In genomic region chr3:185768578-185768982, GRCh38 we compare ENCODE assay signal across 8 cellular contexts. TPM values are rescaled to one million over a fixed set of nuclear protein-coding genes. Genes with fewer than 3 reads are reported as not detected.
A peak's percentile ranks its signal among the peaks of the same experiment; 100 is the strongest.
DNase-seq lines count a peak whose midpoint lies in the region; ATAC-seq and TF ChIP-seq lines count a peak whose summit lies in the region.
"Not testable (repeated sequence)": the region's sequence is repeated elsewhere in the genome, so short reads cannot be mapped to it uniquely, and the experiment has no call there.

No MANE protein-coding gene starts in this region.

- H3K79me2 ChIP-seq in Loucy (ENCODE audit: insufficient read depth, low read length); OCI-LY1 (ENCODE audit: insufficient read depth, low read length): not testable (repeated sequence)

- not testable (repeated sequence) for H3K36me3 ChIP-seq in Loucy (ENCODE audit: insufficient read depth, low read length); OCI-LY1 (ENCODE audit: insufficient read depth, low read length); vagina

- not testable (repeated sequence) for H3K9me2 ChIP-seq in Loucy (replicated peaks; ENCODE audit: low read depth, low read length); OCI-LY1 (ENCODE audit: low read depth, low read length)

- not testable (repeated sequence) for H4K20me1 ChIP-seq in Loucy (ENCODE audit: insufficient read depth, low read length, poor library complexity, severe bottlenecking); OCI-LY1 (ENCODE audit: insufficient read depth, low read length)

- not testable (repeated sequence) for H3K4me2 ChIP-seq in Loucy (ENCODE audit: low read depth, low read length, poor library complexity, severe bottlenecking); OCI-LY1 (ENCODE audit: low read length)

- not testable (repeated sequence) for H3K9me3 ChIP-seq in Loucy (ENCODE audit: insufficient read depth, low read depth, low read length); OCI-LY1 (ENCODE audit: low read length); vagina

- TF ChIP-seq CTCF in Loucy (conservative IDR thresholded peaks at IDR 0.05; ENCODE audit: low read length) (peak; percentile 75), OCI-LY1 (IDR thresholded peaks at IDR 0.05; ENCODE audit: low read length) (peak; percentile 80), vagina (IDR thresholded peaks at IDR 0.05) (peak; percentile 69 to 75 (median 74))

- not testable (repeated sequence) for H3K9ac ChIP-seq in Loucy (ENCODE audit: low read depth, low read length, poor library complexity, severe bottlenecking); OCI-LY1 (ENCODE audit: low read length)

- peak; percentile 48 for DNase-seq in GM03348 (ENCODE audit: low spot score)
- DNase-seq in activated CD4-positive, alpha-beta T cell treated with anti-CD3 and anti-CD28 coated beads, Interleukin-2, amount 50 U/mL, for 1 hour: peak; percentile 15
- peak; percentile 23 for DNase-seq in central memory CD4-positive, alpha-beta T cell
- peak; percentile 50 for DNase-seq in iPS-NIHi7 (ENCODE audit: extremely low spot score)
- DNase-seq in sciatic nerve (ENCODE audit: low spot score): peak; percentile 65
- not testable (repeated sequence) for DNase-seq in vagina (ENCODE audit: extremely low spot score in 2 of 2)

- not testable (repeated sequence) for H3K4me1 ChIP-seq in Loucy (ENCODE audit: insufficient read depth, low read length, poor library complexity, severe bottlenecking); OCI-LY1 (ENCODE audit: insufficient read depth, low read length, severe bottlenecking)
- H3K4me1 ChIP-seq in vagina: peaks cover 13% of the 10 kb centered on the region

- intact Hi-C loops in sciatic nerve (cut with DNase I); vagina (cut with DNase I): not testable (repeated sequence)

- not testable (repeated sequence) for TF ChIP-seq POLR2A in vagina (IDR thresholded peaks at IDR 0.05)

- not testable (repeated sequence) for H3K27me3 ChIP-seq in Loucy (ENCODE audit: insufficient read depth, low read length, poor library complexity, severe bottlenecking); OCI-LY1 (ENCODE audit: insufficient read depth, low read length); vagina

- not testable (repeated sequence) for H3F3A ChIP-seq in Loucy (ENCODE audit: low read depth); OCI-LY1 (ENCODE audit: insufficient read depth, low read length)

- not testable (repeated sequence) for H2AFZ ChIP-seq in Loucy (ENCODE audit: low read length); OCI-LY1 (ENCODE audit: low read length)

- not testable (repeated sequence) for ATAC-seq in sciatic nerve

- not testable (repeated sequence) for H3K4me3 ChIP-seq in Loucy (ENCODE audit: low read length, poor library complexity, severe bottlenecking); OCI-LY1 (ENCODE audit: low read depth, low read length, poor library complexity, severe bottlenecking); vagina

- H3K27ac ChIP-seq in OCI-LY1 (ENCODE audit: low read depth, low read length, poor library complexity, severe bottlenecking); vagina: not testable (repeated sequence)

RNA-seq across cellular contexts. Expression of gene IGF2BP2, which starts 56.3 kb away (rescaled TPM):
- 52.2 TPM for total RNA-seq in sciatic nerve
- total RNA-seq in vagina: 9.8 TPM
